In genomic region chr10:84966708-84967441, GRCh38 we compare ENCODE assay signal across 16 cellular contexts.
"Had no signal": no experiment of that assay in that cellular context is flagged by ENCODE, and none has a peak within 500 bp of the region (broad histone marks: within the 10 kb centered on the region; RNA-seq: fewer than 3 reads in every experiment).

No MANE protein-coding gene starts in this region.

- H3K4me1 ChIP-seq: breast epithelium, colonic mucosa, heart left ventricle, suprapubic skin had no signal

- H3K27ac ChIP-seq: breast epithelium, colonic mucosa, heart left ventricle, ovary, suprapubic skin had no signal

- H3K9me3 ChIP-seq: breast epithelium, colonic mucosa, heart left ventricle, ovary, suprapubic skin had no signal

- H3K36me3 ChIP-seq: breast epithelium, colonic mucosa, heart left ventricle, ovary, suprapubic skin had no signal

- DNase-seq: activated CD4-positive, alpha-beta T cell treated with anti-CD3 and anti-CD28 coated beads for 1 hour; activated CD4-positive, alpha-beta T cell treated with anti-CD3 and anti-CD28 coated beads, Interleukin-2, amount 50 U/mL, for 48 hours; activated T-cell treated with anti-CD3 and anti-CD28 coated beads, Interleukin-2, amount 50 U/mL, for 48 hours; aorta; colonic mucosa; foreskin melanocyte; heart left ventricle; left ventricle myocardium superior; mesenchymal stem cell; nephron progenitor cell; ovary; stimulated activated CD4-positive, alpha-beta T cell treated with anti-CD3 and anti-CD28 coated beads, Interleukin-2, amount 100 ng/mL, for 48 hours; stimulated activated naive CD4-positive, alpha-beta T cell treated with Interleukin-2 at 50 U/mL for 16 hours had no signal

- FAIRE-seq: keratinocyte had no signal

- H3K27me3 ChIP-seq: breast epithelium, colonic mucosa, heart left ventricle, ovary, suprapubic skin had no signal

- H3K4me3 ChIP-seq: breast epithelium, colonic mucosa, heart left ventricle, ovary, suprapubic skin had no signal
